Comparison of ENCODE assay signal across 8 cellular contexts in the genomic region with DNA sequence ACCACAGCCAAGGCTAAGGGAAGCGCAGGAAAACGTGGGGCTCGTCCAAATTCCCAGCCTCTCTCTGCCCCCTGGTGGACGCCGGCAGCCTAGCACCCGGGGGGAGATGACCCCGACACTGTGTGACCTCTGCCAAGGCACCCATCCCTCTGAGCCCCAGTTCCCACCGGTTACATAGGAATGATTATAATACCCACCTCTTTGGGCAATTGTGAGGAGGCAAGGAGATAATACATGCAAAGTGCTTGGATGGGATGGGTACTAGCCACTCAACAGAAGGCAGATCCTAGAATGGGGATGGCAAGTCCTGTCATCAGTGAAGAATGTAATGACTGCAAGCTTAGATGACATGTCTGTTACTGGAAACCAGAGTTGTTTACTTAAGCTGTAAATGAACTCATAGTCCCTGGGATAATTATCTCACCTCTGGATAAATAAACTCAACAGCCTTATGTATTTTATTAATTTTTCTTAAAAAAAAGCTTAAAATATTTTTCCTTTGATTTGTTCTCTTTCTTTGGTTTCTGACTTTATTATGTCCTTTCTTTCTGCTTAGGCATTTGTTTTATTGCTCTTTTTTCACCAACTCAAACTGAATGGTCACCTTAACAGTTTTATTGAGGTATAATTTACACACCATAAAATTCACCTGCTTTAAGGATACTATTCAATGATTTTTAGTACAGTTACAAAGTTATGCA. TPM values are rescaled to one million over a fixed set of nuclear protein-coding genes. Genes with fewer than 3 reads are reported as not detected.
DNase-seq lines count a peak whose midpoint lies in the region; TF ChIP-seq lines count a peak whose summit lies in the region.

No MANE protein-coding gene starts in this region.

- peak overlapping the region; percentile 26 for H3K4me3 ChIP-seq in GM12864 (ENCODE audit: low read depth, low read length)
- no peak overlapping the region for H3K4me3 ChIP-seq in MG63
- H3K4me3 ChIP-seq in skeletal muscle satellite cell (ENCODE audit: low read length), result no peak overlapping the region

- no peaks in the 10 kb centered on the region for H3K27me3 ChIP-seq in MG63
- peaks cover 4% of the 10 kb centered on the region for H3K27me3 ChIP-seq in skeletal muscle satellite cell (ENCODE audit: control insufficient read depth, insufficient read depth, low read length)

- TF ChIP-seq CTCF in GM12864 (IDR thresholded peaks at IDR 0.05; ENCODE audit: low read depth, low read length, missing control alignments), result peak; percentile 93

- DNase-seq in GM12864 (ENCODE audit: low read depth) (no peak), HCEC 1CT (peak; percentile 92), MG63 (peak; percentile 71), T-helper 2 cell (peak; percentile 44 to 56 (median 51)), amniotic stem cell (lab: John Stamatoyannopoulos, UW) (peak; percentile 13), hepatic stellate cell (ENCODE audit: low spot score) (peak; percentile 91), NCI-H524 treated with DMSO at 0.1 percent for 48 hours (lab: John Stamatoyannopoulos, UW) (no peak)

- no peak overlapping the region for H3K9ac ChIP-seq in skeletal muscle satellite cell (ENCODE audit: low read depth, low read length)

- H3K4me2 ChIP-seq in skeletal muscle satellite cell (ENCODE audit: low read length), result peak overlapping the region; percentile 66

- H3K4me1 ChIP-seq in skeletal muscle satellite cell (ENCODE audit: control insufficient read depth, insufficient read depth, low read length), result peaks cover 10% of the 10 kb centered on the region

- H3K36me3 ChIP-seq in MG63, result no peaks in the 10 kb centered on the region
- H3K36me3 ChIP-seq in skeletal muscle satellite cell (ENCODE audit: insufficient read depth, low read length), result no peaks in the 10 kb centered on the region

- H3K9me3 ChIP-seq in MG63, result peaks cover 3% of the 10 kb centered on the region; the same call in 1 of the 2 replicates
- H3K9me3 ChIP-seq in skeletal muscle satellite cell (replicated peaks; ENCODE audit: low read length), result no peaks in the 10 kb centered on the region

RNA-seq across cellular contexts. Expression of gene BMP8B, which starts 11.3 kb away (rescaled TPM):
- 0.02 and 1.2 TPM in 2 replicates for total RNA-seq in MG63 (2014; rRNA removed; shearing (Covaris generic); ENCODE audit: low replicate concordance)
- total RNA-seq in skeletal muscle satellite cell (2012; rRNA removed), result under 0.01 TPM in 2 replicates

RNA-seq across cellular contexts. Expression of gene OXCT2, which starts 28.8 kb away (rescaled TPM):
- not detected in 2 replicates for total RNA-seq in MG63 (2014; rRNA removed; shearing (Covaris generic); ENCODE audit: low replicate concordance)
- 0.87 and 1.0 TPM in 2 replicates for total RNA-seq in skeletal muscle satellite cell (2012; rRNA removed)

Comparison
In these comparisons a context has a peak if more than half of its experiments do, and no peak if none do; other contexts are left out.
1. DNase-seq: peak in HCEC 1CT (single experiment), MG63 (single experiment), T-helper 2 cell (5 of 5), amniotic stem cell (single experiment) and hepatic stellate cell (single experiment); none in GM12864 (single experiment) and NCI-H524 treated with DMSO at 0.1 percent for 48 hours (single experiment).